ENCODE assay signal across 1 cellular context in the genomic region with DNA sequence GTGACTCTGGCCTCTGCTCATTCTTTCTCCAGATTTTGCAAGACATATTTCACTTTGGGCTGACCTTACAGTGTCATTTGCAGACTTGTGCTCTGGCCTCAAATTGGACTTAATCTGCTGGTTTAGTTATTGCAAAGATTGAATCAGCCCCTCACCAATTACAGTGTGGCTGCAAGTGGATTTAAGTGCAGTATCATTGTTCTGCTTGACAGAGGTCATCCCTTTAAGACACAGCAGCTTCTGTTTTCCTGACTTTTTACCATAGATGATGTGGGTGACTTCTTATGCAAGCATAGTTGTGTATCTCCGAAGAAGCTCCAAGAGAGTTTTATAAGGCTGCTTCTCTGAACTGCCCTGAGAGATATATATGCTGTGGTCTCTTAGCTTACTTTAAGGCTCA.
TF ChIP-seq lines count a peak whose summit lies in the region.

No MANE protein-coding gene starts in this region.

TF ChIP-seq in IMR-90, 13 proteins besides CTCF, POLR2A, EP300 and RAD21 (continued from another document):
- no peak for TF ChIP-seq ELK1 (IDR thresholded peaks at IDR 0.05; ENCODE audit: borderline replicate concordance, low read depth, low read length)
- no peak for TF ChIP-seq MXI1 (IDR thresholded peaks at IDR 0.05; ENCODE audit: borderline replicate concordance, low read depth, low read length)
- no peak for TF ChIP-seq CHD1 (IDR thresholded peaks at IDR 0.05; ENCODE audit: low read depth, low read length)
- TF ChIP-seq FOS (IDR thresholded peaks at IDR 0.05; ENCODE audit: low read depth, low read length) = no peak
- no peak for TF ChIP-seq RCOR1 (IDR thresholded peaks at IDR 0.05; ENCODE audit: insufficient replicate concordance, low read length)
- TF ChIP-seq, protein P1, sequence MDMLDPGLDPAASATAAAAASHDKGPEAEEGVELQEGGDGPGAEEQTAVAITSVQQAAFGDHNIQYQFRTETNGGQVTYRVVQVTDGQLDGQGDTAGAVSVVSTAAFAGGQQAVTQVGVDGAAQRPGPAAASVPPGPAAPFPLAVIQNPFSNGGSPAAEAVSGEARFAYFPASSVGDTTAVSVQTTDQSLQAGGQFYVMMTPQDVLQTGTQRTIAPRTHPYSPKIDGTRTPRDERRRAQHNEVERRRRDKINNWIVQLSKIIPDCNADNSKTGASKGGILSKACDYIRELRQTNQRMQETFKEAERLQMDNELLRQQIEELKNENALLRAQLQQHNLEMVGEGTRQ (IDR thresholded peaks at IDR 0.05; ENCODE audit: low read depth, low read length) = no peak
